ENCODE assay signal across 26 cellular contexts in the genomic region with DNA sequence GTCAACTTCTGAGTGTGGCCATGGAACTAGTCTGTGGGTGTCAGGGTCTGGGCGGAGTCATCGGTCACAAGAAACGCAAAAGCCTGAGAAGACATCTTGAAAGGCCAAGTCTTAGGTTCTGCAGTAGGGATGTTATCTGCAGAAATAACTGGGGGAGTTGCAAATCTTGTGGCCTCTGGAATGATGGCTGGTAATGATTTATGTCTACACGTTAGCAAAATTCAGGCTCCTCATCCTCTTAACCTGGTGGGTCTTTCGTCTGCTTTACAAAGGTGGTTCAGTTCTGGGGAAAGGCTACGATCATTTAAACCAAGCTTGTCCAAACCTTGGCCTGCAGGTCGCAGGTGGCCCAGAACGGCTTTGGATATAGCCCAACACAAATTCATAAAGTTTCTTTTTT. TPM values are rescaled to one million over a fixed set of nuclear protein-coding genes. Genes with fewer than 3 reads are reported as not detected.
"Had no signal": no experiment of that assay in that cellular context is flagged by ENCODE, and none has a peak within 500 bp of the region (broad histone marks: within the 10 kb centered on the region; RNA-seq: fewer than 3 reads in every experiment).

No MANE protein-coding gene starts in this region.

- H3K36me3 Mint-ChIP-seq: natural killer cell; stimulated activated naive B cell treated with anti-CD40 and anti-IgM and Interleukin-4, amounts not matched to agents 10 μg/mL and 1 μg/mL and 100 μg/mL, for 72 hours had no signal

- DNase-seq: effector memory CD4-positive, alpha-beta T cell; esophagus squamous epithelium; foreskin fibroblast; glutamatergic neuron; islet precursor cell; mammary epithelial cell; mucosa of descending colon; natural killer cell; psoas muscle; retina; spleen; stimulated activated CD4-positive, alpha-beta T cell treated with anti-CD3 and anti-CD28 coated beads, Interleukin-15, amount 100 ng/mL, for 24 hours; stimulated activated CD4-positive, alpha-beta T cell treated with anti-CD3 and anti-CD28 coated beads, Interleukin-1b, Interleukin-23, amount 100 ng/mL, for 48 hours; stimulated activated CD4-positive, alpha-beta T cell treated with anti-CD3 and anti-CD28 coated beads, Interleukin-4, amount 100 ng/mL, for 24 hours; stimulated activated naive B cell treated with anti-CD40 and anti-IgM and Interleukin-4, amounts not matched to agents 10 μg/mL and 1 μg/mL and 100 μg/mL, for 72 hours; stomach; substantia nigra; trophoblast cell had no signal

- H3K36me3 ChIP-seq: esophagus squamous epithelium, gastroesophageal sphincter, spleen, stomach, thoracic aorta had no signal

- H3K9me3 Mint-ChIP-seq: natural killer cell; stimulated activated naive B cell treated with anti-CD40 and anti-IgM and Interleukin-4, amounts not matched to agents 10 μg/mL and 1 μg/mL and 100 μg/mL, for 72 hours had no signal

- H3K4me3 ChIP-seq: esophagus squamous epithelium, gastroesophageal sphincter, mucosa of descending colon, psoas muscle, spleen, stomach, thoracic aorta had no signal

- H3K4me1 Mint-ChIP-seq: natural killer cell had no signal

- H3K27ac ChIP-seq: esophagus squamous epithelium, gastroesophageal sphincter, psoas muscle, stomach, thoracic aorta had no signal

- H3K27ac Mint-ChIP-seq: natural killer cell had no signal

- H3K27me3 ChIP-seq: gastroesophageal sphincter, spleen, stomach had no signal

- H3K4me1 ChIP-seq: psoas muscle had no signal

- H3K27me3 Mint-ChIP-seq: stimulated activated naive B cell treated with anti-CD40 and anti-IgM and Interleukin-4, amounts not matched to agents 10 μg/mL and 1 μg/mL and 100 μg/mL, for 72 hours had no signal

- H3K4me3 Mint-ChIP-seq: natural killer cell had no signal

- ATAC-seq: gastroesophageal sphincter, left lobe of liver, natural killer cell, psoas muscle, sciatic nerve had no signal

- H3K9me3 ChIP-seq: esophagus squamous epithelium, gastroesophageal sphincter, mucosa of descending colon, psoas muscle, spleen, stomach, thoracic aorta had no signal

RNA-seq across cellular contexts. Expression of a gene that starts 16.2 kb away (rescaled TPM):
- total RNA-seq: epithelial cell of proximal tubule, omental fat pad, skeletal muscle tissue, thoracic aorta had no signal
- polyA plus RNA-seq: mammary epithelial cell, spleen, stomach, urinary bladder had no signal
